In genomic region chr1:86649618-86650017, GRCh38 we compare ENCODE assay signal across 36 cellular contexts.
"Had no signal": no experiment of that assay in that cellular context is flagged by ENCODE, and none has a peak within 500 bp of the region (broad histone marks: within the 10 kb centered on the region; RNA-seq: fewer than 3 reads in every experiment).

No MANE protein-coding gene starts in this region.

- H3K4me3 ChIP-seq: adrenal gland, body of pancreas, breast epithelium had no signal

- H3K27ac ChIP-seq: adrenal gland, body of pancreas, brain microvascular endothelial cell, breast epithelium, VCaP had no signal

- ATAC-seq: activated CD8-positive, alpha-beta T cell treated with anti-CD3 and anti-CD28 coated beads for 36 hours; activated naive CD4-positive, alpha-beta T cell treated with anti-CD3 and anti-CD28 coated beads, Interleukin-2, amount 50 U/mL, for 72 hours; activated T-cell treated with anti-CD3 and anti-CD28 coated beads, Interleukin-2, amount 50 U/mL, for 4 hours; activated T-cell treated with anti-CD3 and anti-CD28 coated beads, Interleukin-2, amount 50 U/mL, for 72 hours; activated T-helper 17 cell treated with anti-CD3 and anti-CD28 coated beads, Interleukin-2, amount 50 U/mL, for 72 hours; body of pancreas had no signal

- H3K9me3 ChIP-seq: adrenal gland, body of pancreas, breast epithelium had no signal

- H3K27me3 ChIP-seq: adrenal gland, body of pancreas, brain microvascular endothelial cell, breast epithelium had no signal

- H3K9me3 Mint-ChIP-seq: activated B cell treated with CpG ODN at 0.5 μM for 24 hours; activated CD4-positive, alpha-beta memory T cell treated with anti-CD3 and anti-CD28 coated beads for 36 hours; activated CD4-positive, alpha-beta T cell treated with anti-CD3 and anti-CD28 coated beads, Interleukin-2, amount 10 ng/mL, durations not matched to agents 24 days and 14 days; activated CD8-positive, alpha-beta T cell treated with anti-CD3 and anti-CD28 coated beads for 36 hours; activated naive CD4-positive, alpha-beta T cell treated with anti-CD3 and anti-CD28 coated beads for 36 hours; activated naive CD4-positive, alpha-beta T cell treated with anti-CD3 and anti-CD28 coated beads, Interleukin-2, amount 50 U/mL, for 72 hours; activated naive CD8-positive, alpha-beta T cell treated with anti-CD3 and anti-CD28 coated beads for 36 hours; activated T-cell treated with anti-CD3 and anti-CD28 coated beads, Interleukin-2, amount 50 U/mL, for 4 hours; activated T-cell treated with anti-CD3 and anti-CD28 coated beads, Interleukin-2, amount 50 U/mL, for 72 hours; activated T-helper 1 cell treated with anti-CD3 and anti-CD28 coated beads, Interleukin-12 subunit alpha, Interleukin-12 subunit beta, Interleukin-2, Interleukin-4 antibody, amounts not matched to agents 30 ng/mL and 10 ng/mL and 1 ng/mL, durations not matched to agents 14 hours and 24 hours and 36 hours; activated T-helper 17 cell treated with anti-CD3 and anti-CD28 coated beads, Interleukin-2, amount 50 U/mL, for 72 hours; T-helper 1 cell treated with Interleukin-12 subunit alpha and Interleukin-12 subunit beta and Interleukin-4 antibody, amounts not matched to agents 30 μg/mL and 1 μg/mL, for 36 hours; T-helper 2 cell treated with Interferon-gamma antibody and Interleukin-4, amounts not matched to agents 5 μg/mL and 100 μg/mL, for 36 hours had no signal

- H3K4me1 ChIP-seq: adrenal gland, body of pancreas, breast epithelium had no signal

- DNase-seq: activated B cell treated with CpG ODN at 0.5 μM for 24 hours; activated CD4-positive, alpha-beta memory T cell treated with anti-CD3 and anti-CD28 coated beads for 36 hours; activated CD4-positive, alpha-beta T cell treated with anti-CD3 and anti-CD28 coated beads for 4 hours; activated CD4-positive, alpha-beta T cell treated with anti-CD3 and anti-CD28 coated beads, Interleukin-2, amount 10 ng/mL, durations not matched to agents 24 days and 14 days; activated CD4-positive, alpha-beta T cell treated with anti-CD3 and anti-CD28 coated beads, Interleukin-2, amount 50 U/mL, for 1 hour; activated CD4-positive, alpha-beta T cell treated with anti-CD3 and anti-CD28 coated beads, Interleukin-2, amount 50 U/mL, for 4 hours; activated CD4-positive, CD25-positive, alpha-beta regulatory T cell treated with anti-CD3 and anti-CD28 coated beads, Interleukin-2, amount 50 U/mL, for 72 hours; activated CD8-positive, alpha-beta memory T cell treated with anti-CD3 and anti-CD28 coated beads, Interleukin-2, amount 50 U/mL, for 4 hours; activated CD8-positive, alpha-beta T cell treated with anti-CD3 and anti-CD28 coated beads for 36 hours; activated effector memory CD4-positive, alpha-beta T cell treated with anti-CD3 and anti-CD28 coated beads, Interleukin-2, amount 50 U/mL, for 16 hours; activated gamma-delta T cell treated with Interleukin-2 at 50 U/mL for 16 hours; activated naive CD4-positive, alpha-beta T cell; activated naive CD4-positive, alpha-beta T cell treated with anti-CD3 and anti-CD28 coated beads for 36 hours; activated naive CD4-positive, alpha-beta T cell treated with anti-CD3 and anti-CD28 coated beads, Interleukin-2, amount 50 U/mL, for 16 hours; activated naive CD8-positive, alpha-beta T cell treated with anti-CD3 and anti-CD28 coated beads for 36 hours; activated T-cell treated with anti-CD3 and anti-CD28 coated beads for 4 hours; activated T-cell treated with anti-CD3 and anti-CD28 coated beads, Interleukin-2, amount 50 U/mL, for 1 hour; activated T-cell treated with anti-CD3 and anti-CD28 coated beads, Interleukin-2, amount 50 U/mL, for 4 hours; activated T-cell treated with anti-CD3 and anti-CD28 coated beads, Interleukin-2, amount 50 U/mL, for 72 hours; adrenal gland; amniotic stem cell; aorta; body of pancreas; brain microvascular endothelial cell; central memory CD4-positive, alpha-beta T cell; SW 1271; T-helper 1 cell; T-helper 2 cell; T-helper 9 cell had no signal

- H3K4me3 Mint-ChIP-seq: activated B cell treated with CpG ODN at 0.5 μM for 24 hours; activated CD4-positive, alpha-beta memory T cell treated with anti-CD3 and anti-CD28 coated beads for 36 hours; activated CD4-positive, alpha-beta T cell treated with anti-CD3 and anti-CD28 coated beads, Interleukin-2, amount 10 ng/mL, durations not matched to agents 24 days and 14 days; activated CD8-positive, alpha-beta T cell treated with anti-CD3 and anti-CD28 coated beads for 36 hours; activated naive CD4-positive, alpha-beta T cell treated with anti-CD3 and anti-CD28 coated beads for 36 hours; activated naive CD8-positive, alpha-beta T cell treated with anti-CD3 and anti-CD28 coated beads for 36 hours; activated T-cell treated with anti-CD3 and anti-CD28 coated beads, Interleukin-2, amount 50 U/mL, for 4 hours; activated T-cell treated with anti-CD3 and anti-CD28 coated beads, Interleukin-2, amount 50 U/mL, for 72 hours; activated T-helper 1 cell treated with anti-CD3 and anti-CD28 coated beads, Interleukin-12 subunit alpha, Interleukin-12 subunit beta, Interleukin-2, Interleukin-4 antibody, amounts not matched to agents 30 ng/mL and 10 ng/mL and 1 ng/mL, durations not matched to agents 14 hours and 24 hours and 36 hours; activated T-helper 17 cell treated with anti-CD3 and anti-CD28 coated beads, Interleukin-2, amount 50 U/mL, for 72 hours; T-helper 1 cell treated with Interleukin-12 subunit alpha and Interleukin-12 subunit beta and Interleukin-4 antibody, amounts not matched to agents 30 μg/mL and 1 μg/mL, for 36 hours; T-helper 2 cell treated with Interferon-gamma antibody and Interleukin-4, amounts not matched to agents 5 μg/mL and 100 μg/mL, for 36 hours had no signal

- H3K36me3 Mint-ChIP-seq: activated CD4-positive, alpha-beta memory T cell treated with anti-CD3 and anti-CD28 coated beads for 36 hours; activated naive CD4-positive, alpha-beta T cell treated with anti-CD3 and anti-CD28 coated beads, Interleukin-2, amount 50 U/mL, for 72 hours; activated naive CD8-positive, alpha-beta T cell treated with anti-CD3 and anti-CD28 coated beads for 36 hours had no signal

- H3K27me3 Mint-ChIP-seq: activated B cell treated with CpG ODN at 0.5 μM for 24 hours; activated CD4-positive, alpha-beta memory T cell treated with anti-CD3 and anti-CD28 coated beads for 36 hours; activated CD4-positive, alpha-beta T cell treated with anti-CD3 and anti-CD28 coated beads, Interleukin-2, amount 10 ng/mL, durations not matched to agents 24 days and 14 days; activated naive CD8-positive, alpha-beta T cell treated with anti-CD3 and anti-CD28 coated beads for 36 hours had no signal

- H3K36me3 ChIP-seq: adrenal gland, brain microvascular endothelial cell, breast epithelium had no signal

- H3K27ac Mint-ChIP-seq: activated B cell treated with CpG ODN at 0.5 μM for 24 hours; activated CD4-positive, alpha-beta memory T cell treated with anti-CD3 and anti-CD28 coated beads for 36 hours; activated CD4-positive, alpha-beta T cell treated with anti-CD3 and anti-CD28 coated beads, Interleukin-2, amount 10 ng/mL, durations not matched to agents 24 days and 14 days; activated CD8-positive, alpha-beta T cell treated with anti-CD3 and anti-CD28 coated beads for 36 hours; activated naive CD4-positive, alpha-beta T cell treated with anti-CD3 and anti-CD28 coated beads for 36 hours; activated naive CD4-positive, alpha-beta T cell treated with anti-CD3 and anti-CD28 coated beads, Interleukin-2, amount 50 U/mL, for 72 hours; activated naive CD8-positive, alpha-beta T cell treated with anti-CD3 and anti-CD28 coated beads for 36 hours; activated T-cell treated with anti-CD3 and anti-CD28 coated beads, Interleukin-2, amount 50 U/mL, for 72 hours; activated T-helper 1 cell treated with anti-CD3 and anti-CD28 coated beads, Interleukin-12 subunit alpha, Interleukin-12 subunit beta, Interleukin-2, Interleukin-4 antibody, amounts not matched to agents 30 ng/mL and 10 ng/mL and 1 ng/mL, durations not matched to agents 14 hours and 24 hours and 36 hours; activated T-helper 17 cell treated with anti-CD3 and anti-CD28 coated beads, Interleukin-2, amount 50 U/mL, for 72 hours; T-helper 1 cell treated with Interleukin-12 subunit alpha and Interleukin-12 subunit beta and Interleukin-4 antibody, amounts not matched to agents 30 μg/mL and 1 μg/mL, for 36 hours; T-helper 2 cell treated with Interferon-gamma antibody and Interleukin-4, amounts not matched to agents 5 μg/mL and 100 μg/mL, for 36 hours had no signal

- H3K4me1 Mint-ChIP-seq: activated CD4-positive, alpha-beta T cell treated with anti-CD3 and anti-CD28 coated beads, Interleukin-2, amount 10 ng/mL, durations not matched to agents 24 days and 14 days; activated naive CD8-positive, alpha-beta T cell treated with anti-CD3 and anti-CD28 coated beads for 36 hours; activated T-helper 17 cell treated with anti-CD3 and anti-CD28 coated beads, Interleukin-2, amount 50 U/mL, for 72 hours had no signal
